ENCODE assay signal across 1 cellular context in the genomic region with DNA sequence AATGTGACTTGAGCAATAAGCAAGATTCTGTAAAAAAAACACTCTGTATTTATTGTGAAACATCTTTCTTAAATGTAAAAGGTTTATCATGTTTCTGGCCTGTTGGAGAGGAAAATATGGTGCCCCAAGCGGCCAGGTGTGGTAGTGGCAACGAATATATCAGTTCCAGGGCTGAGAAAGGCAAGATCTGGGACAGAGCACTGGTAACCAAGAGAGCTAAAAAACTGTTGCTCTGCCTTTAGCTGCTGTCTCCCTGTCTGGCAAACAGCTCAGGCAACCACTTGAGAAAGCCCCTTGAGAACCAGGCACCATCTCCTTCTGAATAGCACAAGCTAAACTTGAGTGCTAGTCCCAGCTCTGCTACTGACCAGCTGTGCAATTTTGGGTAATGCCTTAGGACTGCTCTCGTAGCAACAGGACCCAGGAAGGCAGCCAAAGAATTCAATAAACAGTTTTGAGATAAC.
TF ChIP-seq lines count a peak whose summit lies in the region.

No MANE protein-coding gene starts in this region.

TF ChIP-seq in SK-N-SH treated with all-trans-retinoic acid at 6 μM for 48 hours, 23 proteins besides CTCF, POLR2A, EP300 and RAD21 (continued from another document):
- TF ChIP-seq, protein P1, sequence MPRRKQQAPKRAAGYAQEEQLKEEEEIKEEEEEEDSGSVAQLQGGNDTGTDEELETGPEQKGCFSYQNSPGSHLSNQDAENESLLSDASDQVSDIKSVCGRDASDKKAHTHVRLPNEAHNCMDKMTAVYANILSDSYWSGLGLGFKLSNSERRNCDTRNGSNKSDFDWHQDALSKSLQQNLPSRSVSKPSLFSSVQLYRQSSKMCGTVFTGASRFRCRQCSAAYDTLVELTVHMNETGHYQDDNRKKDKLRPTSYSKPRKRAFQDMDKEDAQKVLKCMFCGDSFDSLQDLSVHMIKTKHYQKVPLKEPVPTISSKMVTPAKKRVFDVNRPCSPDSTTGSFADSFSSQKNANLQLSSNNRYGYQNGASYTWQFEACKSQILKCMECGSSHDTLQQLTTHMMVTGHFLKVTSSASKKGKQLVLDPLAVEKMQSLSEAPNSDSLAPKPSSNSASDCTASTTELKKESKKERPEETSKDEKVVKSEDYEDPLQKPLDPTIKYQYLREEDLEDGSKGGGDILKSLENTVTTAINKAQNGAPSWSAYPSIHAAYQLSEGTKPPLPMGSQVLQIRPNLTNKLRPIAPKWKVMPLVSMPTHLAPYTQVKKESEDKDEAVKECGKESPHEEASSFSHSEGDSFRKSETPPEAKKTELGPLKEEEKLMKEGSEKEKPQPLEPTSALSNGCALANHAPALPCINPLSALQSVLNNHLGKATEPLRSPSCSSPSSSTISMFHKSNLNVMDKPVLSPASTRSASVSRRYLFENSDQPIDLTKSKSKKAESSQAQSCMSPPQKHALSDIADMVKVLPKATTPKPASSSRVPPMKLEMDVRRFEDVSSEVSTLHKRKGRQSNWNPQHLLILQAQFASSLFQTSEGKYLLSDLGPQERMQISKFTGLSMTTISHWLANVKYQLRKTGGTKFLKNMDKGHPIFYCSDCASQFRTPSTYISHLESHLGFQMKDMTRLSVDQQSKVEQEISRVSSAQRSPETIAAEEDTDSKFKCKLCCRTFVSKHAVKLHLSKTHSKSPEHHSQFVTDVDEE (CRISPR knock-in tag; IDR thresholded peaks at IDR 0.05): no peak
- TF ChIP-seq, protein P2, sequence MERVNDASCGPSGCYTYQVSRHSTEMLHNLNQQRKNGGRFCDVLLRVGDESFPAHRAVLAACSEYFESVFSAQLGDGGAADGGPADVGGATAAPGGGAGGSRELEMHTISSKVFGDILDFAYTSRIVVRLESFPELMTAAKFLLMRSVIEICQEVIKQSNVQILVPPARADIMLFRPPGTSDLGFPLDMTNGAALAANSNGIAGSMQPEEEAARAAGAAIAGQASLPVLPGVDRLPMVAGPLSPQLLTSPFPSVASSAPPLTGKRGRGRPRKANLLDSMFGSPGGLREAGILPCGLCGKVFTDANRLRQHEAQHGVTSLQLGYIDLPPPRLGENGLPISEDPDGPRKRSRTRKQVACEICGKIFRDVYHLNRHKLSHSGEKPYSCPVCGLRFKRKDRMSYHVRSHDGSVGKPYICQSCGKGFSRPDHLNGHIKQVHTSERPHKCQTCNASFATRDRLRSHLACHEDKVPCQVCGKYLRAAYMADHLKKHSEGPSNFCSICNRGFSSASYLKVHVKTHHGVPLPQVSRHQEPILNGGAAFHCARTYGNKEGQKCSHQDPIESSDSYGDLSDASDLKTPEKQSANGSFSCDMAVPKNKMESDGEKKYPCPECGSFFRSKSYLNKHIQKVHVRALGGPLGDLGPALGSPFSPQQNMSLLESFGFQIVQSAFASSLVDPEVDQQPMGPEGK (CRISPR knock-in tag; IDR thresholded peaks at IDR 0.05; ENCODE audit: borderline replicate concordance): no peak
- TF ChIP-seq ZNF8 (CRISPR knock-in tag; IDR thresholded peaks at IDR 0.05): no peak
- TF ChIP-seq, protein P3, sequence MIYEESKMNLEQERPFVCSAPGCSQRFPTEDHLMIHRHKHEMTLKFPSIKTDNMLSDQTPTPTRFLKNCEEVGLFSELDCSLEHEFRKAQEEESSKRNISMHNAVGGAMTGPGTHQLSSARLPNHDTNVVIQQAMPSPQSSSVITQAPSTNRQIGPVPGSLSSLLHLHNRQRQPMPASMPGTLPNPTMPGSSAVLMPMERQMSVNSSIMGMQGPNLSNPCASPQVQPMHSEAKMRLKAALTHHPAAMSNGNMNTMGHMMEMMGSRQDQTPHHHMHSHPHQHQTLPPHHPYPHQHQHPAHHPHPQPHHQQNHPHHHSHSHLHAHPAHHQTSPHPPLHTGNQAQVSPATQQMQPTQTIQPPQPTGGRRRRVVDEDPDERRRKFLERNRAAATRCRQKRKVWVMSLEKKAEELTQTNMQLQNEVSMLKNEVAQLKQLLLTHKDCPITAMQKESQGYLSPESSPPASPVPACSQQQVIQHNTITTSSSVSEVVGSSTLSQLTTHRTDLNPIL (CRISPR knock-in tag; IDR thresholded peaks at IDR 0.05; ENCODE audit: low read depth): no peak
- TF ChIP-seq TCF4 (CRISPR knock-in tag; IDR thresholded peaks at IDR 0.05; ENCODE audit: borderline replicate concordance): no peak
- TF ChIP-seq, protein P4, sequence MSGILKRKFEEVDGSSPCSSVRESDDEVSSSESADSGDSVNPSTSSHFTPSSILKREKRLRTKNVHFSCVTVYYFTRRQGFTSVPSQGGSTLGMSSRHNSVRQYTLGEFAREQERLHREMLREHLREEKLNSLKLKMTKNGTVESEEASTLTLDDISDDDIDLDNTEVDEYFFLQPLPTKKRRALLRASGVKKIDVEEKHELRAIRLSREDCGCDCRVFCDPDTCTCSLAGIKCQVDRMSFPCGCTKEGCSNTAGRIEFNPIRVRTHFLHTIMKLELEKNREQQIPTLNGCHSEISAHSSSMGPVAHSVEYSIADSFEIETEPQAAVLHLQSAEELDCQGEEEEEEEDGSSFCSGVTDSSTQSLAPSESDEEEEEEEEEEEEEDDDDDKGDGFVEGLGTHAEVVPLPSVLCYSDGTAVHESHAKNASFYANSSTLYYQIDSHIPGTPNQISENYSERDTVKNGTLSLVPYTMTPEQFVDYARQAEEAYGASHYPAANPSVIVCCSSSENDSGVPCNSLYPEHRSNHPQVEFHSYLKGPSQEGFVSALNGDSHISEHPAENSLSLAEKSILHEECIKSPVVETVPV (CRISPR knock-in tag; IDR thresholded peaks at IDR 0.05): no peak
- TF ChIP-seq BACH2 (CRISPR knock-in tag; IDR thresholded peaks at IDR 0.05; ENCODE audit: borderline replicate concordance): no peak
- no peak for TF ChIP-seq ESRRG (CRISPR knock-in tag; IDR thresholded peaks at IDR 0.05)
TF ChIP-seq in SK-N-SH treated with all-trans-retinoic acid at 6 μM for 48 hours: peak in this region for 0.
